In the genomic region with DNA sequence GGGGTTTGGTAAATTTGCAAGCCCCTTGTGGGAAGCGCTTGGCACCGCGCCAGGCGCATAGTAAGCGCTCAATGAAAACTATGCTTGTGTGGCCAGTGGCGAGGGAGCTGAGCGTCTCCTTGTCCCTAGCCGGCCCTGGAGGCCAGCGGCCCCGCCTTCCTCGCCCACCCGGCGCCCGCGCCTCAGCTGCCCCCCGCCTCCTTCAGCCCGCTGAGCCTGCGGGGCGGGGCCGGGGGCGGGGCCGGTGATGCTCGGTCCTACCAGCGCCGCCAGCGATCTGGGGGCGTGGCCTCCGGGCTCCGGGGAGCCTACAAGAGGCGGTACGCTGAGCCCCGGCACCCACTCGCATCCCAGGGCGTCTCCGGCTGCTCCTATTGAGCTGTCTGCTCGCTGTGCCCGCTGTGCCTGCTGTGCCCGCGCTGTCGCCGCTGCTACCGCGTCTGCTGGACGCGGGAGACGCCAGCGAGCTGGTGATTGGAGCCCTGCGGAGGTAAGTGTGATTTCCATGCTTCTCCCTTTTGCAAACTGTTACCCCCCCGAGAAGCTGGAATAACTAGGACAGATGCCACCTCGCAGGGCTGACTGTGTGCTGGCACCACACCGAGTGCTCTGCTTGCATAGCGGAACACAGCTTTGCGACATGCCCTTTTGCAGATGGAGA, we compare ENCODE assay signal across 8 cellular contexts. TPM values are rescaled to one million over a fixed set of nuclear protein-coding genes. Genes with fewer than 3 reads are reported as not detected.
DNase-seq lines count a peak whose midpoint lies in the region; ATAC-seq and TF ChIP-seq lines count a peak whose summit lies in the region.

A gene with protein sequence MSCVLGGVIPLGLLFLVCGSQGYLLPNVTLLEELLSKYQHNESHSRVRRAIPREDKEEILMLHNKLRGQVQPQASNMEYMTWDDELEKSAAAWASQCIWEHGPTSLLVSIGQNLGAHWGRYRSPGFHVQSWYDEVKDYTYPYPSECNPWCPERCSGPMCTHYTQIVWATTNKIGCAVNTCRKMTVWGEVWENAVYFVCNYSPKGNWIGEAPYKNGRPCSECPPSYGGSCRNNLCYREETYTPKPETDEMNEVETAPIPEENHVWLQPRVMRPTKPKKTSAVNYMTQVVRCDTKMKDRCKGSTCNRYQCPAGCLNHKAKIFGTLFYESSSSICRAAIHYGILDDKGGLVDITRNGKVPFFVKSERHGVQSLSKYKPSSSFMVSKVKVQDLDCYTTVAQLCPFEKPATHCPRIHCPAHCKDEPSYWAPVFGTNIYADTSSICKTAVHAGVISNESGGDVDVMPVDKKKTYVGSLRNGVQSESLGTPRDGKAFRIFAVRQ (plus strand): TSS at position 342 of the 661 bp plus-strand sequence. CDS start 18,511 bp downstream, outside the sequence.

- in situ Hi-C loops in Caki2 (cut with HindIII; ENCODE audit: low pct_unique_long_range_greater_than_20kb, low sequenced_read_pairs) = no loop called here

- POLR2A ChIA-PET in OCI-LY7 (lab: Charles Lee) = no interaction called here

- peaks cover 53% of the 10 kb centered on the region for H3K27me3 Mint-ChIP-seq in activated T-cell treated with anti-CD3 and anti-CD28 coated beads, Interleukin-2, amount 50 U/mL, for 24 hours

- no peaks in the 10 kb centered on the region for H3K9me3 Mint-ChIP-seq in activated T-cell treated with anti-CD3 and anti-CD28 coated beads, Interleukin-2, amount 50 U/mL, for 24 hours

- peak within 1 kb of the TSS; percentile 17; the same call in 1 of the 2 replicates for H3K4me2 ChIP-seq in OCI-LY7 (ENCODE audit: low read length)

- CTCF ChIA-PET in OCI-LY7 (lab: Charles Lee; ENCODE audit: unreplicated experiment) = no interaction called here

- no peaks in the 10 kb centered on the region for H4K20me1 ChIP-seq in OCI-LY7 (ENCODE audit: insufficient read depth, low read length)

- no peaks in the 10 kb centered on the region for H3K9me2 ChIP-seq in OCI-LY7 (ENCODE audit: insufficient read depth, low read length)

- no peak within 1 kb of the TSS for H2AFZ ChIP-seq in OCI-LY7 (ENCODE audit: low read length)

- H3K4me3 Mint-ChIP-seq in activated T-cell treated with anti-CD3 and anti-CD28 coated beads, Interleukin-2, amount 50 U/mL, for 24 hours = peak within 1 kb of the TSS; percentile 63

- WGBS in HUES64 = 5% methylated on average over 53 of the region's 53 CpGs

- H3K4me1 ChIP-seq in HUES64 (ENCODE audit: insufficient read depth, low read length) (no peaks in the 10 kb centered on the region), OCI-LY7 (ENCODE audit: insufficient read depth, low read length, poor library complexity, severe bottlenecking) (no peaks in the 10 kb centered on the region), mononuclear cell (ENCODE audit: insufficient read depth, low read length) (peaks cover 61% of the 10 kb centered on the region)

- no peak for ATAC-seq in GM19351 (IDR thresholded peaks at IDR 0.05; ENCODE audit: unreplicated experiment)

- H3K9me3 ChIP-seq in HUES64 (ENCODE audit: insufficient read depth, low read depth, low read length) (no peaks in the 10 kb centered on the region), OCI-LY7 (ENCODE audit: low read length) (no peaks in the 10 kb centered on the region), mononuclear cell (ENCODE audit: low read depth, low read length) (no peaks in the 10 kb centered on the region)

- H3K4me3 ChIP-seq in HUES64 (ENCODE audit: low read length) (peak within 1 kb of the TSS; percentile 64), OCI-LY7 (ENCODE audit: low read depth, low read length, poor library complexity, severe bottlenecking) (no peak within 1 kb of the TSS), epithelial cell of proximal tubule (ENCODE audit: low read depth, low read length) (peak within 1 kb of the TSS; percentile 64), mononuclear cell (ENCODE audit: low read length) (peak within 1 kb of the TSS; percentile 37)

- H3K27ac ChIP-seq in HUES64 (ENCODE audit: low read depth, low read length) (no peak within 1 kb of the TSS), OCI-LY7 (ENCODE audit: low read depth, low read length, poor library complexity, severe bottlenecking) (no peak within 1 kb of the TSS)

- no peak for TF ChIP-seq CTCF in OCI-LY7 (conservative IDR thresholded peaks at IDR 0.05; ENCODE audit: low read length)
- TF ChIP-seq CTCF in epithelial cell of proximal tubule (conservative IDR thresholded peaks at IDR 0.05; ENCODE audit: low read depth, low read length) = no peak

- intact Hi-C loops in OCI-LY7 (cut with micrococcal nuclease; ENCODE audit: unreplicated experiment) = no loop called here

- peaks cover 12% of the 10 kb centered on the region for H3K4me1 Mint-ChIP-seq in activated T-cell treated with anti-CD3 and anti-CD28 coated beads, Interleukin-2, amount 50 U/mL, for 24 hours (ENCODE audit: low read depth)

- DNase-seq in Caki2 (ENCODE audit: low read depth) = peak; percentile 90
- peak; percentile 73 for DNase-seq in OCI-LY7 (ENCODE audit: low spot score)
- DNase-seq in activated T-cell treated with anti-CD3 and anti-CD28 coated beads, Interleukin-2, amount 50 U/mL, for 24 hours = peak; percentile 89
- no peak for DNase-seq in epithelial cell of proximal tubule (ENCODE audit: low read depth)
- peak; percentile 60 for DNase-seq in stimulated activated CD8-positive, alpha-beta memory T cell treated with anti-CD3 and anti-CD28 coated beads, Interleukin-15, amount 100 ng/mL, for 24 hours (ENCODE audit: low read depth)

- H3K27me3 ChIP-seq in HUES64 (ENCODE audit: insufficient read depth, low read length) (peaks cover 39% of the 10 kb centered on the region), mononuclear cell (ENCODE audit: insufficient read depth, low read length) (no peaks in the 10 kb centered on the region)

- peak within 1 kb of the TSS; percentile 63 for H3K9ac ChIP-seq in HUES64 (ENCODE audit: low read depth, low read length)

- no peak within 1 kb of the TSS for H3K27ac Mint-ChIP-seq in activated T-cell treated with anti-CD3 and anti-CD28 coated beads, Interleukin-2, amount 50 U/mL, for 24 hours

- no peaks in the 10 kb centered on the region for H3K36me3 Mint-ChIP-seq in activated T-cell treated with anti-CD3 and anti-CD28 coated beads, Interleukin-2, amount 50 U/mL, for 24 hours (ENCODE audit: low read depth)

- BruUV-seq in OCI-LY7 (replicated peaks; lab: Mats Ljungman, UMichigan) = no TSS peak

- H3K79me2 ChIP-seq in OCI-LY7 (ENCODE audit: insufficient read depth, low read depth, low read length) = no peaks in the 10 kb centered on the region

- H3K36me3 ChIP-seq in HUES64 (ENCODE audit: insufficient read depth, low read length) = no peaks in the 10 kb centered on the region
- no peaks in the 10 kb centered on the region for H3K36me3 ChIP-seq in OCI-LY7 (ENCODE audit: insufficient read depth, low read length)

RNA-seq across cellular contexts. Expression of the gene that starts here (rescaled TPM):
- total RNA-seq in Caki2 (2014; rRNA removed; shearing (Covaris generic); ENCODE audit: low replicate concordance) = 0.84 and 5.1 TPM in 2 replicates
- polyA plus RNA-seq in HUES64 (2013, experiment 1 of 2) = 1.5 TPM
- 2.7 TPM for polyA plus RNA-seq in HUES64 (2013, experiment 2 of 2)
- total RNA-seq in OCI-LY7 (2014; rRNA removed; shearing (Covaris generic)) = 0.28 and 0.47 TPM in 2 replicates
- 0.53 and 0.99 TPM in 2 replicates for total RNA-seq in OCI-LY7 (2022)
- 5.8 and 13.7 TPM in 2 replicates for total RNA-seq in epithelial cell of proximal tubule
- 17.5 TPM for total RNA-seq in mononuclear cell

Comparison
In these comparisons a context has a peak if more than half of its experiments do, and no peak if none do; other contexts are left out.
1. Peak in DNase-seq and H3K4me2 ChIP-seq in OCI-LY7; RNA of the gene not detected or under 1 TPM.